ENCODE assay signal across 16 cellular contexts in genomic region chr6:17959317-17959716, GRCh38. TPM values are rescaled to one million over a fixed set of nuclear protein-coding genes. Genes with fewer than 3 reads are reported as not detected.
A peak's percentile ranks its signal among the peaks of the same experiment; 100 is the strongest.
DNase-seq lines count a peak whose midpoint lies in the region; ATAC-seq and TF ChIP-seq lines count a peak whose summit lies in the region.
"Had no signal": no experiment of that assay in that cellular context is flagged by ENCODE, and none has a peak within 500 bp of the region (broad histone marks: within the 10 kb centered on the region; RNA-seq: fewer than 3 reads in every experiment).

No MANE protein-coding gene starts in this region.

- peaks cover 39 to 79% (median 72%) of the 10 kb centered on the region in 4 donors for H3K4me1 ChIP-seq in esophagus muscularis mucosa
- H3K4me1 ChIP-seq in thoracic aorta (ENCODE audit: control insufficient read depth in 1 of 2, low read depth in 2 of 2): peaks cover 54 to 80% of the 10 kb centered on the region in 2 donors

- ATAC-seq in thoracic aorta (ENCODE audit: insufficient number of reproducible peaks, low FRiP score, low read depth) (no peak), HG03342 (IDR thresholded peaks at IDR 0.05; ENCODE audit: unreplicated experiment) (no peak)
- ATAC-seq: A549 had no signal

- H3K27me3 Mint-ChIP-seq in chondrocyte (ENCODE audit: low read depth) (no peaks in the 10 kb centered on the region), osteocyte (ENCODE audit: unreplicated experiment) (no peaks in the 10 kb centered on the region)

- H3K4me3 ChIP-seq in esophagus muscularis mucosa (no peak overlapping the region), thoracic aorta (peak overlapping the region; percentile 6)
- H3K4me3 ChIP-seq: A549, BLaER1 had no signal

- no peak for DNase-seq in chondrocyte (ENCODE audit: low spot score)
- no peak for DNase-seq in esophagus muscularis mucosa (ENCODE audit: extremely low spot score)
- DNase-seq in osteocyte (ENCODE audit: extremely low spot score, unreplicated experiment): no peak
- DNase-seq in thoracic aorta (ENCODE audit: low spot score): no peak
- DNase-seq in NCI-H345 treated with DMSO at 0.1 percent for 48 hours (lab: John Stamatoyannopoulos, UW; ENCODE audit: unreplicated experiment): no peak
- no peak for DNase-seq in NCI-H1930 (lab: John Stamatoyannopoulos, UW)
- DNase-seq in cerebellar cortex (ENCODE audit: low spot score): no peak
- DNase-seq: AML-193; CD4-positive, CD25-positive, alpha-beta regulatory T cell; DMS53; HCEC 1CT; HFFc6 had no signal

- intact Hi-C loops in esophagus muscularis mucosa (cut with DNase I): no loop called here

- no peaks in the 10 kb centered on the region for H3K9me3 ChIP-seq in esophagus muscularis mucosa
- no peaks in the 10 kb centered on the region for H3K9me3 ChIP-seq in thoracic aorta
- H3K9me3 ChIP-seq: A549 had no signal

- H3K27me3 ChIP-seq in esophagus muscularis mucosa (no peaks in the 10 kb centered on the region), thoracic aorta (replicated peaks; ENCODE audit: insufficient read depth) (no peaks in the 10 kb centered on the region)
- H3K27me3 ChIP-seq: BLaER1 had no signal

- H3K9me3 Mint-ChIP-seq in chondrocyte (ENCODE audit: low read depth): no peaks in the 10 kb centered on the region
- H3K9me3 Mint-ChIP-seq in osteocyte (ENCODE audit: unreplicated experiment): no peaks in the 10 kb centered on the region
- H3K9me3 Mint-ChIP-seq: HFFc6 had no signal

- H3K4me3 Mint-ChIP-seq in chondrocyte (ENCODE audit: unreplicated experiment): no peak overlapping the region
- H3K4me3 Mint-ChIP-seq in osteocyte (ENCODE audit: unreplicated experiment): no peak overlapping the region
- H3K4me3 Mint-ChIP-seq: CD4-positive, CD25-positive, alpha-beta regulatory T cell; HFFc6 had no signal

- TF ChIP-seq CTCF in chondrocyte (IDR thresholded peaks at IDR 0.05) (no peak), esophagus muscularis mucosa (IDR thresholded peaks at IDR 0.05) (no peak), osteocyte (IDR thresholded peaks at IDR 0.05) (no peak), thoracic aorta (IDR thresholded peaks at IDR 0.05) (no peak)

- H3K4me1 Mint-ChIP-seq in chondrocyte (ENCODE audit: low read depth) (peaks cover 67% of the 10 kb centered on the region), osteocyte (ENCODE audit: unreplicated experiment) (peaks cover 54% of the 10 kb centered on the region)
- H3K4me1 Mint-ChIP-seq: CD4-positive, CD25-positive, alpha-beta regulatory T cell had no signal

- no peaks in the 10 kb centered on the region for H3K36me3 ChIP-seq in esophagus muscularis mucosa
- no peaks in the 10 kb centered on the region for H3K36me3 ChIP-seq in thoracic aorta
- H3K36me3 ChIP-seq: BLaER1 had no signal

- no peak for TF ChIP-seq EP300 in esophagus muscularis mucosa (IDR thresholded peaks at IDR 0.05)

- peak overlapping the region; percentile 36 to 78 (median 59) for H3K27ac ChIP-seq in esophagus muscularis mucosa (replicated peaks in 1 of 4)
- peak overlapping the region; percentile 59 to 90 for H3K27ac ChIP-seq in thoracic aorta
- H3K27ac ChIP-seq: A549, BLaER1, HL-60 had no signal

- 46% methylated on average over 1 of the region's 1 CpG for WGBS in esophagus muscularis mucosa

- H3K36me3 Mint-ChIP-seq in chondrocyte (ENCODE audit: low read depth): no peaks in the 10 kb centered on the region
- no peaks in the 10 kb centered on the region for H3K36me3 Mint-ChIP-seq in osteocyte (ENCODE audit: unreplicated experiment)
- H3K36me3 Mint-ChIP-seq: CD4-positive, CD25-positive, alpha-beta regulatory T cell had no signal

- H3K27ac Mint-ChIP-seq in chondrocyte (ENCODE audit: unreplicated experiment): peak overlapping the region; percentile 76
- peak overlapping the region; percentile 73 for H3K27ac Mint-ChIP-seq in osteocyte (ENCODE audit: unreplicated experiment)
- H3K27ac Mint-ChIP-seq: CD4-positive, CD25-positive, alpha-beta regulatory T cell; HFFc6 had no signal

- no peak for TF ChIP-seq POLR2A in esophagus muscularis mucosa (IDR thresholded peaks at IDR 0.05; ENCODE audit: low read depth)

RNA-seq across cellular contexts. Expression of gene KIF13A, which starts 28.1 kb away (rescaled TPM):
- total RNA-seq in chondrocyte (39.5 to 51.9 TPM (median 49.7 TPM) in 3 replicates), esophagus muscularis mucosa (10 to 100 TPM; 63.8 to 86.3 (median 78.2) TPM), osteocyte (47.5 and 51.0 TPM in 2 replicates), thoracic aorta (10 to 100 TPM; 79.3 to 98.0 TPM)
